Comparison of ENCODE assay signal across 26 cellular contexts in the genomic region with DNA sequence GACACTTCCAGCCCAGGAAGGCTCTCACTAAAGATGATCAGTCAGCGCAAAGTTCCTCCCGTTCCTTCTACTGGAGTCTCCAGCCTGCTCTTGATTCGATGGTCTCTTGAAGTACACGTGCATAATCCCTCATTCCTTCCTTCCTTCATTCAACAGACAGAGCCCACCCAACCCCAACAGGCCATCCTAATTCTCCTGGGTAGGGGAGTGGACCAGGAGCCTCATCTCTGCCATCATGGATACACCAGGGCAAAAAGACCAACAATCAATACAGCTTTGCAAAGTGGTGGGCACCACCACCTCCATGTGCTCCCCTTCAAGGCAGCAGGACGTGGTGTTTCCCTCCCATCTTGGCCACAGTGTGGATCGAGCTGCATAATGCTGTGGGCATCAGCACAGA.
"Had no signal": no experiment of that assay in that cellular context is flagged by ENCODE, and none has a peak within 500 bp of the region (broad histone marks: within the 10 kb centered on the region; RNA-seq: fewer than 3 reads in every experiment).

No MANE protein-coding gene starts in this region.

- H3K4me1 Mint-ChIP-seq: immature natural killer cell; naive thymus-derived CD4-positive, alpha-beta T cell; stimulated activated effector memory CD8-positive, alpha-beta T cell treated with anti-CD3 and anti-CD28 coated beads, Interleukin-12 subunit alpha, Interleukin-12 subunit beta, amount 100 ng/mL, for 72 hours had no signal

- H3K36me3 ChIP-seq: left lung, lower lobe of right lung, pancreas, prostate gland, spleen, suprapubic skin, thoracic aorta, tibial artery, uterus had no signal

- H3K4me3 Mint-ChIP-seq: immature natural killer cell; memory B cell; naive thymus-derived CD4-positive, alpha-beta T cell; natural killer cell treated with Interleukin-12 subunit alpha and Interleukin-12 subunit beta and Interleukin-15 and Interleukin-18, amount 100 ng/mL, for 72 hours; neural crest cell; stimulated activated effector memory CD8-positive, alpha-beta T cell treated with anti-CD3 and anti-CD28 coated beads, Interleukin-12 subunit alpha, Interleukin-12 subunit beta, amount 100 ng/mL, for 72 hours; stimulated activated naive CD8-positive, alpha-beta T cell treated with anti-CD3 and anti-CD28 coated beads, Interleukin-15, Interleukin-2, amounts not matched to agents 100 ng/mL and 50 ng/mL, for 24 hours; type B pancreatic cell had no signal

- H3K27ac Mint-ChIP-seq: immature natural killer cell; memory B cell; naive thymus-derived CD4-positive, alpha-beta T cell; natural killer cell treated with Interleukin-12 subunit alpha and Interleukin-12 subunit beta and Interleukin-15 and Interleukin-18, amount 100 ng/mL, for 72 hours; stimulated activated effector memory CD8-positive, alpha-beta T cell treated with anti-CD3 and anti-CD28 coated beads, Interleukin-12 subunit alpha, Interleukin-12 subunit beta, amount 100 ng/mL, for 72 hours; stimulated activated naive CD8-positive, alpha-beta T cell treated with anti-CD3 and anti-CD28 coated beads, Interleukin-15, Interleukin-2, amounts not matched to agents 100 ng/mL and 50 ng/mL, for 24 hours; type B pancreatic cell had no signal

- DNase-seq: immature natural killer cell; kidney; left colon; left lung; lower lobe of right lung; mucosa of descending colon; naive thymus-derived CD4-positive, alpha-beta T cell; pancreas; retina; right cardiac atrium; small intestine; spleen; stimulated activated CD4-positive, alpha-beta T cell treated with anti-CD3 and anti-CD28 coated beads, Interleukin-4, amount 100 ng/mL, for 24 hours; stimulated activated naive CD4-positive, alpha-beta T cell; tibial artery had no signal

- H3K27me3 Mint-ChIP-seq: stimulated activated naive CD8-positive, alpha-beta T cell treated with anti-CD3 and anti-CD28 coated beads, Interleukin-15, Interleukin-2, amounts not matched to agents 100 ng/mL and 50 ng/mL, for 24 hours had no signal

- H3K27me3 ChIP-seq: left lung, pancreas, suprapubic skin, tibial artery, uterus had no signal

- H3K9me3 ChIP-seq: left lung, lower lobe of right lung, mucosa of descending colon, pancreas, prostate gland, spleen, suprapubic skin, thoracic aorta, tibial artery, uterus had no signal

- H3K27ac ChIP-seq: left lung, lower lobe of right lung, pancreas, prostate gland, spleen, suprapubic skin, thoracic aorta, tibial artery had no signal

- H3K36me3 Mint-ChIP-seq: immature natural killer cell; memory B cell; naive thymus-derived CD4-positive, alpha-beta T cell; natural killer cell treated with Interleukin-12 subunit alpha and Interleukin-12 subunit beta and Interleukin-15 and Interleukin-18, amount 100 ng/mL, for 72 hours; stimulated activated effector memory CD8-positive, alpha-beta T cell treated with anti-CD3 and anti-CD28 coated beads, Interleukin-12 subunit alpha, Interleukin-12 subunit beta, amount 100 ng/mL, for 72 hours; type B pancreatic cell had no signal

- H3K4me1 ChIP-seq: left lung, lower lobe of right lung, pancreas, prostate gland, spleen, suprapubic skin had no signal

- ATAC-seq: left colon; lower lobe of right lung; naive thymus-derived CD4-positive, alpha-beta T cell; natural killer cell treated with Interleukin-12 subunit alpha and Interleukin-12 subunit beta and Interleukin-15 and Interleukin-18, amount 100 ng/mL, for 72 hours; pancreas; right cardiac atrium; sciatic nerve; stimulated activated effector memory CD8-positive, alpha-beta T cell treated with anti-CD3 and anti-CD28 coated beads, Interleukin-12 subunit alpha, Interleukin-12 subunit beta, amount 100 ng/mL, for 72 hours had no signal

- H3K4me3 ChIP-seq: left lung, lower lobe of right lung, mucosa of descending colon, pancreas, prostate gland, spleen, suprapubic skin, thoracic aorta, tibial artery, uterus had no signal

- H3K9me3 Mint-ChIP-seq: memory B cell; natural killer cell treated with Interleukin-12 subunit alpha and Interleukin-12 subunit beta and Interleukin-15 and Interleukin-18, amount 100 ng/mL, for 72 hours; neural crest cell; stimulated activated effector memory CD8-positive, alpha-beta T cell treated with anti-CD3 and anti-CD28 coated beads, Interleukin-12 subunit alpha, Interleukin-12 subunit beta, amount 100 ng/mL, for 72 hours; stimulated activated naive CD8-positive, alpha-beta T cell treated with anti-CD3 and anti-CD28 coated beads, Interleukin-15, Interleukin-2, amounts not matched to agents 100 ng/mL and 50 ng/mL, for 24 hours; type B pancreatic cell had no signal
